28 cellular contexts compared by ENCODE assay signal in the genomic region with DNA sequence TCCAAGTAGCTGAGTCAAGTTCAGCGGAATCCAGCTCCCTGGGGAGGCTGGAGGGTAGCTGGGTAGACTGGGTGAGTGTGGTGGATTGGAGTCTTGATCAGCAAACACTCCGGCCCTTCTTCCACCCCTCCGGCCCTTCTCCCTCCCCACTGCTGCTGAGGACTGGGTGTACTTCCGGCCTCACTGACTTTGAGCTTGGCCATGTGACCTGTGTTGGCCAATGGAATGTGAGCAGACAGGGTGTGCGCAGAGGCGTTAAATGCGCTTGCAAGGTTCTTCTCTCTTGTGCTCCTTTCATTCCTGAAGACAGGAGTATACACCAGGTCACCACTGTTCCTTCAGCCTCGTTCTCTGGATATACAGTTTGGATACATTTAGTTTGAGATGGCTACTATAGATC. TPM values are rescaled to one million over a fixed set of nuclear protein-coding genes. Genes with fewer than 3 reads are reported as not detected.
DNase-seq lines count a peak whose midpoint lies in the region; ATAC-seq, FAIRE-seq and TF ChIP-seq lines count a peak whose summit lies in the region.
"Had no signal": no experiment of that assay in that cellular context is flagged by ENCODE, and none has a peak within 500 bp of the region (broad histone marks: within the 10 kb centered on the region; RNA-seq: fewer than 3 reads in every experiment).

No MANE protein-coding gene starts in this region.

- DNase-seq in A549 (ENCODE audit: low read depth in 1 of 2, low spot score in 1 of 2) (no peak), IMR-90 (no peak), COLO829 (ENCODE audit: low spot score) (no peak), mammary epithelial cell (no peak), omental fat pad (ENCODE audit: low spot score) (no peak)
- DNase-seq: ACHN; activated CD4-positive, CD25-positive, alpha-beta regulatory T cell treated with anti-CD3 and anti-CD28 coated beads, Interleukin-2, amount 50 U/mL, for 72 hours; activated gamma-delta T cell treated with Interleukin-2 at 50 U/mL for 16 hours; activated T-cell treated with anti-CD3 and anti-CD28 coated beads, Interleukin-2, amount 50 U/mL, for 4 hours; BE2C; COR-L47; DMS53; GDM1; Karpas-422; kidney; NCI-H1436 treated with DMSO at 0.1 percent for 48 hours; NCI-H446; NCI-H774; RPMI8226; stimulated activated naive CD8-positive, alpha-beta T cell treated with anti-CD3 and anti-CD28 coated beads, Interleukin-15, amount 100 ng/mL, for 72 hours had no signal

- no peak overlapping the region for H3K56ac ChIP-seq in IMR-90 (ENCODE audit: extremely low read depth, insufficient read depth, low read length)

- no peak overlapping the region for H4K8ac ChIP-seq in IMR-90 (ENCODE audit: low read depth in 2 of 2, low read length in 2 of 2)

- POLR2A ChIA-PET in A549 (lab: Yijun Ruan, JAX) (no interaction called here), IMR-90 (lab: Charles Lee; ENCODE audit: unreplicated experiment) (no interaction called here)

- H2BK15ac ChIP-seq in IMR-90 (ENCODE audit: low read depth, low read length): peak overlapping the region; percentile 33; the same call in 1 of the 3 replicates

- H3K23ac ChIP-seq in IMR-90 (ENCODE audit: low read depth, low read length): no peak overlapping the region

- H4K20me1 ChIP-seq in IMR-90 (ENCODE audit: insufficient read depth, low read length) (no peaks in the 10 kb centered on the region), mammary epithelial cell (ENCODE audit: insufficient read depth, low read length) (no peaks in the 10 kb centered on the region)

- H2AK9ac ChIP-seq in IMR-90 (replicated peaks; ENCODE audit: low read depth, low read length, poor library complexity): no peak overlapping the region

- H3K4me1 ChIP-seq in A549 (peaks cover 5% of the 10 kb centered on the region; the same call in 1 of the 3 replicates), IMR-90 (ENCODE audit: control insufficient read depth, insufficient read depth, low read length) (peaks cover 12% of the 10 kb centered on the region), gastroesophageal sphincter (no peaks in the 10 kb centered on the region), skeletal muscle tissue (ENCODE audit: control insufficient read depth in 3 of 3, insufficient read depth in 3 of 3, low read length in 3 of 3) (no peaks in the 10 kb centered on the region), mammary epithelial cell (ENCODE audit: insufficient read depth, low read length) (peaks cover 14% of the 10 kb centered on the region)
- H3K4me1 ChIP-seq: BE2C had no signal

- H2BK5ac ChIP-seq in IMR-90 (ENCODE audit: low read depth, low read length, poor library complexity, severe bottlenecking): peak overlapping the region; percentile 12

- H4K91ac ChIP-seq in IMR-90 (ENCODE audit: insufficient read depth, low read depth, low read length): peak overlapping the region; percentile 20; the same call in 1 of the 2 replicates

- no peak overlapping the region for H4K5ac ChIP-seq in IMR-90 (ENCODE audit: low read depth, low read length)

- no peak for ATAC-seq in A549
- ATAC-seq in IMR-90 (ENCODE audit: low read depth): no peak
- peak; percentile 10 for ATAC-seq in gastroesophageal sphincter
- ATAC-seq in GM19351 (IDR thresholded peaks at IDR 0.05; ENCODE audit: unreplicated experiment): no peak
- ATAC-seq in omental fat pad (ENCODE audit: low FRiP score): no peak
- ATAC-seq: activated T-cell treated with anti-CD3 and anti-CD28 coated beads, Interleukin-2, amount 50 U/mL, for 4 hours; HCT116; stimulated activated naive CD8-positive, alpha-beta T cell treated with anti-CD3 and anti-CD28 coated beads, Interleukin-15, amount 100 ng/mL, for 72 hours had no signal

- H3K79me2 ChIP-seq in mammary epithelial cell (ENCODE audit: insufficient read depth, low read length): no peaks in the 10 kb centered on the region

- H3K4ac ChIP-seq in IMR-90 (ENCODE audit: low read depth, low read length): peak overlapping the region; percentile 90; the same call in 1 of the 2 replicates

- no peak overlapping the region for H3K14ac ChIP-seq in IMR-90 (replicated peaks; ENCODE audit: low read depth, low read length)

- H3K9me3 ChIP-seq in A549 (no peaks in the 10 kb centered on the region), IMR-90 (ENCODE audit: control insufficient read depth, insufficient read depth, low read length) (no peaks in the 10 kb centered on the region), gastroesophageal sphincter (no peaks in the 10 kb centered on the region), skeletal muscle tissue (ENCODE audit: control insufficient read depth in 3 of 3, low read length in 3 of 3) (no peaks in the 10 kb centered on the region), mammary epithelial cell (replicated peaks; ENCODE audit: insufficient read depth, low read length) (no peaks in the 10 kb centered on the region)
- H3K9me3 ChIP-seq: BE2C, tibial nerve had no signal

- H3K18ac ChIP-seq in IMR-90 (ENCODE audit: low read depth, low read length): no peak overlapping the region

- TF ChIP-seq RAD21 in A549 (conservative IDR thresholded peaks at IDR 0.05 in 1 of 2, IDR thresholded peaks at IDR 0.05 in 1 of 2) (no peak), IMR-90 (IDR thresholded peaks at IDR 0.05; ENCODE audit: low read length) (no peak)

- FAIRE-seq in A549 (lab: Jason Lieb, UNC): no peak
- FAIRE-seq: kidney had no signal

- TF ChIP-seq POLR2A in A549 (IDR thresholded peaks at IDR 0.05; ENCODE audit: low read length) (no peak), IMR-90 (IDR thresholded peaks at IDR 0.05; ENCODE audit: low read depth, low read length) (no peak), gastroesophageal sphincter (IDR thresholded peaks at IDR 0.05) (no peak)

- in situ Hi-C loops in IMR-90 (cut with MboI; ENCODE audit: low sequenced_read_pairs) (no loop called here), mammary epithelial cell (cut with MboI; ENCODE audit: low sequenced_read_pairs in 2 of 2) (no loop called here)

- H3K79me1 ChIP-seq in IMR-90 (ENCODE audit: low read depth in 1 of 2, low read length in 2 of 2): no peaks in the 10 kb centered on the region

- TF ChIP-seq EP300 in A549 (IDR thresholded peaks at IDR 0.05): no peak
- TF ChIP-seq EP300 in gastroesophageal sphincter (IDR thresholded peaks at IDR 0.05): no peak

- H2BK20ac ChIP-seq in IMR-90 (ENCODE audit: low read depth, low read length): peak overlapping the region; percentile 99; the same call in 1 of the 2 replicates

- H2AFZ ChIP-seq in IMR-90 (replicated peaks; ENCODE audit: low read length, poor library complexity) (no peak overlapping the region), mammary epithelial cell (ENCODE audit: low read depth, low read length) (no peak overlapping the region)

- peak overlapping the region; percentile 93 for H2BK120ac ChIP-seq in IMR-90 (ENCODE audit: low read depth, low read length)

- H3K27ac ChIP-seq in A549: no peak overlapping the region
- H3K27ac ChIP-seq in IMR-90 (ENCODE audit: insufficient read depth, low read length): no peak overlapping the region
- peak overlapping the region in 2 of 4 donors; percentile 30 to 56 for H3K27ac ChIP-seq in gastroesophageal sphincter
- H3K27ac ChIP-seq in skeletal muscle tissue (ENCODE audit: low read depth, low read length): peak overlapping the region; percentile 49
- no peak overlapping the region for H3K27ac ChIP-seq in mammary epithelial cell (ENCODE audit: insufficient read depth, low read depth, low read length)
- H3K27ac ChIP-seq: SJSA1 had no signal

- intact Hi-C loops in IMR-90 (cut with micrococcal nuclease): no loop called here
- intact Hi-C loops in mammary epithelial cell (cut with micrococcal nuclease): no loop called here

- H3K9ac ChIP-seq in IMR-90 (ENCODE audit: low read depth, low read length) (no peak overlapping the region), skeletal muscle tissue (ENCODE audit: low read depth in 1 of 3, low read length in 3 of 3) (no peak overlapping the region), mammary epithelial cell (ENCODE audit: insufficient read depth, low read length) (no peak overlapping the region)

- 90% methylated on average over 8 of the region's 8 CpGs for WGBS in A549 (ENCODE audit: missing lambda C conversion rate)
- 100% methylated on average over 1 of the region's 8 CpGs; no CpG with 5 or more reads in 1 of the 2 experiments for WGBS in IMR-90 (ENCODE audit: extremely low coverage in 2 of 2, insufficient read length in 1 of 2), 2 experiments
- WGBS in gastroesophageal sphincter (ENCODE audit: low coverage in 1 of 2), 2 donors: 93 to 95% methylated on average over 4 to 6 of the region's 8 CpGs
- 97% methylated on average over 7 of the region's 8 CpGs for WGBS in mammary epithelial cell (ENCODE audit: low coverage, missing lambda C conversion rate)

- TF ChIP-seq CTCF in A549 (IDR thresholded peaks at IDR 0.05) (no peak), IMR-90 (conservative IDR thresholded peaks at IDR 0.05; ENCODE audit: low read depth, low read length) (no peak), gastroesophageal sphincter (IDR thresholded peaks at IDR 0.05) (no peak), mammary epithelial cell (conservative IDR thresholded peaks at IDR 0.05 in 1 of 2, IDR thresholded peaks at IDR 0.05 in 1 of 2; ENCODE audit: extremely low read depth in 1 of 2, insufficient read depth in 1 of 2, low read depth in 1 of 2, low read length in 2 of 2) (no peak), omental fat pad (IDR thresholded peaks at IDR 0.05) (no peak)

- peak overlapping the region; percentile 47; the same call in 1 of the 2 replicates for H2AK5ac ChIP-seq in IMR-90 (ENCODE audit: low read depth, low read length)

- H3K36me3 ChIP-seq in IMR-90 (ENCODE audit: control insufficient read depth, insufficient read depth, low read length): no peaks in the 10 kb centered on the region
- H3K36me3 ChIP-seq in gastroesophageal sphincter: no peaks in the 10 kb centered on the region
- no peaks in the 10 kb centered on the region for H3K36me3 ChIP-seq in skeletal muscle tissue (ENCODE audit: control insufficient read depth in 3 of 3, insufficient read depth in 3 of 3, low read length in 3 of 3)
- H3K36me3 ChIP-seq in mammary epithelial cell (ENCODE audit: insufficient read depth, low read length): no peaks in the 10 kb centered on the region
- H3K36me3 ChIP-seq: BE2C, SJSA1, tibial nerve had no signal

- BruUV-seq in IMR-90 (replicated peaks; lab: Mats Ljungman, UMichigan) (no TSS peak), mammary epithelial cell (replicated peaks; lab: Mats Ljungman, UMichigan) (no TSS peak)

- no peak overlapping the region for H3K4me2 ChIP-seq in A549
- no peak overlapping the region for H3K4me2 ChIP-seq in IMR-90 (ENCODE audit: low read depth, low read length)
- H3K4me2 ChIP-seq in mammary epithelial cell (ENCODE audit: insufficient read depth, low read depth, low read length): no peak overlapping the region

- CTCF ChIA-PET in A549 (lab: Yijun Ruan, JAX): interaction anchor here (0.9 to 3.3 kb wide), 6 partner anchors 8 to 245 kb away, joined by 3 to 26 read pairs (median 4); no protein-coding TSS in a partner anchor
- CTCF ChIA-PET in IMR-90 (lab: Yijun Ruan, JAX): interaction anchor here (0.6 to 1.5 kb wide), 2 partner anchors 13 to 17 kb away, joined by 3 read pairs; no protein-coding TSS in a partner anchor
- CTCF ChIA-PET in mammary epithelial cell (lab: Charles Lee; ENCODE audit: low non-redundant PET): no interaction called here

- dilution Hi-C loops in IMR-90 (cut with HindIII; ENCODE audit: low sequenced_read_pairs, unreplicated experiment): no loop called here
- dilution Hi-C loops in mammary epithelial cell (cut with HindIII; ENCODE audit: low sequenced_read_pairs): loop anchor here (25.0 kb wide), 1 partner anchor 180 kb away; no protein-coding TSS in a partner anchor

- H3K27me3 ChIP-seq in IMR-90 (ENCODE audit: control insufficient read depth, insufficient read depth, low read length) (no peaks in the 10 kb centered on the region), gastroesophageal sphincter (no peaks in the 10 kb centered on the region), skeletal muscle tissue (ENCODE audit: control insufficient read depth in 3 of 3, insufficient read depth in 3 of 3, low read length in 3 of 3) (no peaks in the 10 kb centered on the region), mammary epithelial cell (ENCODE audit: insufficient read depth, low read length) (no peaks in the 10 kb centered on the region)
- H3K27me3 ChIP-seq: BE2C, SJSA1, tibial nerve had no signal

- H3K4me3 ChIP-seq in A549 (no peak overlapping the region), IMR-90 (ENCODE audit: insufficient read depth, low read depth, low read length) (no peak overlapping the region), gastroesophageal sphincter (no peak overlapping the region), skeletal muscle tissue (ENCODE audit: low read length in 3 of 3) (no peak overlapping the region), mammary epithelial cell (replicated peaks in 1 of 3; ENCODE audit: insufficient read depth in 1 of 3, low read depth in 2 of 3, low read length in 3 of 3) (no peak overlapping the region)
- H3K4me3 ChIP-seq: SJSA1, tibial nerve had no signal

- H3K9me1 ChIP-seq in IMR-90 (ENCODE audit: insufficient read depth, low read length): peaks cover 8% of the 10 kb centered on the region; the same call in 1 of the 2 replicates

RNA-seq across cellular contexts. Expression of a gene that starts 2.1 kb away (rescaled TPM):
- polyA plus RNA-seq in A549 (2011; rRNA removed) (2.2 and 2.4 TPM in 2 replicates), A549 (2017; fragmentation: RNase III; extraction: RNeasy Plus Mini Kit Qiagen cat#74134 plus additional on column Dnase treatment) (0.50 to 0.65 TPM (median 0.52 TPM) in 3 replicates), IMR-90 (2012; rRNA removed) (0.27 and 0.29 TPM in 2 replicates), mammary epithelial cell (44.5 TPM)
- polyA plus RNA-seq in A549 (2012; cell fraction: cytosol; rRNA removed): 0.17 and 0.21 TPM in 2 replicates
- polyA plus RNA-seq in A549 (2012; cell fraction: nucleus; rRNA removed): 0.13 and 0.36 TPM in 2 replicates
- 3.0 and 5.5 TPM in 2 replicates for polyA minus RNA-seq in A549 (2011; rRNA and poly(A)+ RNA removed)
- total RNA-seq in IMR-90 (2012; rRNA removed) (0.28 and 0.36 TPM in 2 replicates), gastroesophageal sphincter (1 to 10 TPM; 2.2 to 7.3 (median 4.4) TPM), skeletal muscle tissue (4.7 TPM), mammary epithelial cell (10 to 100 TPM; 23.3 to 62.3 TPM), omental fat pad (10 to 100 TPM in 2 of 4 donors, 1 to 10 TPM in 2; 6.1 to 40.8 (median 11.7) TPM)
- 0.24 and 0.30 TPM in 2 replicates for polyA plus RNA-seq in IMR-90 (2012; cell fraction: cytosol; rRNA removed)
- 0.14 and 0.45 TPM in 2 replicates for polyA plus RNA-seq in IMR-90 (2012; cell fraction: nucleus; rRNA removed; ENCODE audit: low replicate concordance)
- 69.8 TPM for polyA minus RNA-seq in mammary epithelial cell
- total RNA-seq: epithelial cell of proximal tubule, myocyte, SJSA1 had no signal
